Comparison of ENCODE assay signal across 8 cellular contexts in the genomic region with DNA sequence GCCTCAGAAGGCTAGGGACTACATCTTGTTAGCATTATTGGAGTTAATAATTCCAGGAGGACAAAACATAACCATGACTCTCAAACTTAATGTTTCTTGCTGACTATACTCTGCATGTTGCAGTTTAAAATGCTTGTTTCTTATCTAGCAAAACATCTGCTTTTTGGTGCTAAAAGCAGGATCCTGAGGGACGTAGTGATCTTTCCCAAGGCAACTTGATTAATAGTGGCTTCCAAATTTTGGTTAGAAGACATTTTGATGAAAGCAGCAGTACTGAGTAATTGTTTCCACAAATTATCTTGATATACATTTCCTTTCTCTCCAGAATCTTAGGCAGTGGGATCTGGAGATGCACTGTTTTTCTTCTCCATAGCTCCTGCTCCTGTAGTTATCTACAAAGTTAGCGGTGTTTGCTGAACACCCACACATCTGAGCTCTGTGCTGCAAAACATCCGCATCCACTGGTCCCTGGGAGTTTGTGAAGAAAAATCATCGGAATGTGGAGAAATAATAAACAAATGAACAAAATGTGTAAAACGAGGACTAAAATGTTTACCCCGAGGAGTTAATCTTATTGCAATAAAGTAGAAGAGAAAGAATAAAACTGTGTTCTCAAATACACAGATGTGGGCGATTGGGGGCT.
DNase-seq lines count a peak whose midpoint lies in the region; ATAC-seq and TF ChIP-seq lines count a peak whose summit lies in the region.

No MANE protein-coding gene starts in this region.

- peak; percentile 16 for ATAC-seq in HG03066 (IDR thresholded peaks at IDR 0.05; ENCODE audit: low read depth, unreplicated experiment)

- CTCF ChIA-PET in activated CD4-positive, alpha-beta T cell treated with anti-CD3 and anti-CD28 coated beads, Interleukin-2, amount 10 ng/mL, durations not matched to agents 7 days and 5 days (lab: Charles Lee): interaction anchor here (0.7 to 1.6 kb wide), 3 partner anchors 11 to 793 kb away, joined by 3 to 4 read pairs (median 3); no protein-coding TSS in a partner anchor
- CTCF ChIA-PET in activated naive CD4-positive, alpha-beta T cell treated with anti-CD3 and anti-CD28 coated beads, Interleukin-2, amount 10 ng/mL, durations not matched to agents 7 days and 5 days (lab: Charles Lee): no interaction called here

- H3K4me3 ChIP-seq in coronary artery: peak overlapping the region; percentile 50

- POLR2A ChIA-PET in activated CD4-positive, alpha-beta T cell treated with anti-CD3 and anti-CD28 coated beads, Interleukin-2, amount 10 ng/mL, durations not matched to agents 7 days and 5 days (lab: Charles Lee): no interaction called here

- H3K27ac ChIP-seq in coronary artery: peak overlapping the region in 1 of 2 donors; percentile 39

- H3K4me3 Mint-ChIP-seq in activated CD4-positive, alpha-beta T cell treated with anti-CD3 and anti-CD28 coated beads, Interleukin-2, amount 10 ng/mL, durations not matched to agents 7 days and 5 days: no peak overlapping the region
- H3K4me3 Mint-ChIP-seq in type B pancreatic cell: peak overlapping the region; percentile 5
- H3K4me3 Mint-ChIP-seq in activated naive CD4-positive, alpha-beta T cell treated with anti-CD3 and anti-CD28 coated beads, Interleukin-2, amount 10 ng/mL, durations not matched to agents 7 days and 5 days: no peak overlapping the region

- H3K4me1 Mint-ChIP-seq in activated CD4-positive, alpha-beta T cell treated with anti-CD3 and anti-CD28 coated beads, Interleukin-2, amount 10 ng/mL, durations not matched to agents 7 days and 5 days: peaks cover 18% of the 10 kb centered on the region
- H3K4me1 Mint-ChIP-seq in type B pancreatic cell (ENCODE audit: unreplicated experiment): peaks cover 32% of the 10 kb centered on the region
- H3K4me1 Mint-ChIP-seq in activated naive CD4-positive, alpha-beta T cell treated with anti-CD3 and anti-CD28 coated beads, Interleukin-2, amount 10 ng/mL, durations not matched to agents 7 days and 5 days: peaks cover 8% of the 10 kb centered on the region

- no peak for DNase-seq in activated CD4-positive, alpha-beta T cell treated with anti-CD3 and anti-CD28 coated beads, Interleukin-2, amount 10 ng/mL, durations not matched to agents 7 days and 5 days
- DNase-seq in activated CD4-positive, alpha-beta T cell treated with anti-CD3 and anti-CD28 coated beads for 48 hours: no peak
- DNase-seq in coronary artery (ENCODE audit: low spot score) (no peak), type B pancreatic cell (ENCODE audit: extremely low spot score, unreplicated experiment) (no peak), NCI-H2171 treated with DMSO at 0.1 percent for 48 hours (lab: John Stamatoyannopoulos, UW) (no peak), activated gamma-delta T cell treated with Interleukin-2 at 50 U/mL for 16 hours (no peak)
- no peak for DNase-seq in activated naive CD4-positive, alpha-beta T cell treated with anti-CD3 and anti-CD28 coated beads, Interleukin-2, amount 10 ng/mL, durations not matched to agents 7 days and 5 days

- H3K27me3 Mint-ChIP-seq in activated CD4-positive, alpha-beta T cell treated with anti-CD3 and anti-CD28 coated beads, Interleukin-2, amount 10 ng/mL, durations not matched to agents 7 days and 5 days: no peaks in the 10 kb centered on the region
- H3K27me3 Mint-ChIP-seq in type B pancreatic cell: no peaks in the 10 kb centered on the region
- no peaks in the 10 kb centered on the region for H3K27me3 Mint-ChIP-seq in activated naive CD4-positive, alpha-beta T cell treated with anti-CD3 and anti-CD28 coated beads, Interleukin-2, amount 10 ng/mL, durations not matched to agents 7 days and 5 days

- no peaks in the 10 kb centered on the region for H3K9me3 Mint-ChIP-seq in activated CD4-positive, alpha-beta T cell treated with anti-CD3 and anti-CD28 coated beads, Interleukin-2, amount 10 ng/mL, durations not matched to agents 7 days and 5 days
- H3K9me3 Mint-ChIP-seq in type B pancreatic cell: peaks cover 7% of the 10 kb centered on the region
- H3K9me3 Mint-ChIP-seq in activated naive CD4-positive, alpha-beta T cell treated with anti-CD3 and anti-CD28 coated beads, Interleukin-2, amount 10 ng/mL, durations not matched to agents 7 days and 5 days: no peaks in the 10 kb centered on the region

- no peak for TF ChIP-seq CTCF in coronary artery (IDR thresholded peaks at IDR 0.05)
- no peak for TF ChIP-seq CTCF in type B pancreatic cell (conservative IDR thresholded peaks at IDR 0.05)

- H3K27ac Mint-ChIP-seq in activated CD4-positive, alpha-beta T cell treated with anti-CD3 and anti-CD28 coated beads, Interleukin-2, amount 10 ng/mL, durations not matched to agents 7 days and 5 days: peak overlapping the region; percentile 16
- H3K27ac Mint-ChIP-seq in type B pancreatic cell: no peak overlapping the region
- H3K27ac Mint-ChIP-seq in activated naive CD4-positive, alpha-beta T cell treated with anti-CD3 and anti-CD28 coated beads, Interleukin-2, amount 10 ng/mL, durations not matched to agents 7 days and 5 days: no peak overlapping the region

- no peaks in the 10 kb centered on the region for H3K36me3 Mint-ChIP-seq in activated CD4-positive, alpha-beta T cell treated with anti-CD3 and anti-CD28 coated beads, Interleukin-2, amount 10 ng/mL, durations not matched to agents 7 days and 5 days (ENCODE audit: low read depth)
- no peaks in the 10 kb centered on the region for H3K36me3 Mint-ChIP-seq in type B pancreatic cell
- no peaks in the 10 kb centered on the region for H3K36me3 Mint-ChIP-seq in activated naive CD4-positive, alpha-beta T cell treated with anti-CD3 and anti-CD28 coated beads, Interleukin-2, amount 10 ng/mL, durations not matched to agents 7 days and 5 days
